In genomic region chr17:44987883-44988195, GRCh38 we compare ENCODE assay signal across 1 cellular context.
TF ChIP-seq lines count a peak whose summit lies in the region.

No MANE protein-coding gene starts in this region.

TF ChIP-seq in GM12878, 131 proteins besides CTCF, POLR2A, EP300 and RAD21:
- TF ChIP-seq STAT1 (conservative IDR thresholded peaks at IDR 0.05), result no peak
- TF ChIP-seq SIX5 (IDR thresholded peaks at IDR 0.05; ENCODE audit: low read depth, low read length, severe bottlenecking), result no peak
- no peak for TF ChIP-seq NR2C1 (IDR thresholded peaks at IDR 0.05)
- TF ChIP-seq TBL1XR1 (IDR thresholded peaks at IDR 0.05; ENCODE audit: low read depth, low read length), result no peak
- TF ChIP-seq ZNF217 (IDR thresholded peaks at IDR 0.05), result no peak
- TF ChIP-seq ZSCAN29 (IDR thresholded peaks at IDR 0.05), result no peak
- TF ChIP-seq POLR2AphosphoS5 (IDR thresholded peaks at IDR 0.05; ENCODE audit: low read length), result no peak
- TF ChIP-seq TCF7 (IDR thresholded peaks at IDR 0.05; ENCODE audit: borderline replicate concordance), result no peak
- TF ChIP-seq E4F1 (IDR thresholded peaks at IDR 0.05; ENCODE audit: borderline replicate concordance, partially characterized antibody), result no peak
- TF ChIP-seq PAX8 (IDR thresholded peaks at IDR 0.05), result no peak
- TF ChIP-seq BCL11A (IDR thresholded peaks at IDR 0.05; ENCODE audit: low read depth, low read length), result no peak
